In genomic region chr2:158189526-158189925, GRCh38 we compare ENCODE assay signal across 12 cellular contexts.
DNase-seq lines count a peak whose midpoint lies in the region; ATAC-seq and TF ChIP-seq lines count a peak whose summit lies in the region.
"Had no signal": no experiment of that assay in that cellular context is flagged by ENCODE, and none has a peak within 500 bp of the region (broad histone marks: within the 10 kb centered on the region; RNA-seq: fewer than 3 reads in every experiment).

No MANE protein-coding gene starts in this region.

- H3K27ac ChIP-seq in right cardiac atrium (ENCODE audit: low read length), result no peak overlapping the region

- H3K4me1 ChIP-seq in right cardiac atrium (ENCODE audit: control insufficient read depth, insufficient read depth, low read length), result no peaks in the 10 kb centered on the region

- no peaks in the 10 kb centered on the region for H3K27me3 ChIP-seq in right cardiac atrium (ENCODE audit: control insufficient read depth, insufficient read depth)

- ATAC-seq in HG02798 (IDR thresholded peaks at IDR 0.05; ENCODE audit: poor library complexity, unreplicated experiment) (peak; percentile 35), right cardiac atrium (no peak)
- ATAC-seq: Right ventricle myocardium inferior had no signal

- H3K4me3 ChIP-seq in LNCaP clone FGC (ENCODE audit: low read depth, low read length) (no peak overlapping the region), foreskin fibroblast (ENCODE audit: low read depth in 1 of 2, low read length in 2 of 2) (no peak overlapping the region), right cardiac atrium (ENCODE audit: low read length) (no peak overlapping the region)

- TF ChIP-seq CTCF in LNCaP clone FGC (IDR thresholded peaks at IDR 0.05; ENCODE audit: control insufficient read depth, extremely low read depth, insufficient read depth), result no peak
- TF ChIP-seq CTCF in foreskin fibroblast (IDR thresholded peaks at IDR 0.05; ENCODE audit: low read depth, low read length), result no peak

- DNase-seq in NCI-H1105 treated with DMSO at 0.1 percent for 48 hours (lab: John Stamatoyannopoulos, UW) (peak; percentile 47), NCI-H1105 (lab: John Stamatoyannopoulos, UW) (no peak), LNCaP clone FGC (ENCODE audit: low read depth) (peak; percentile 79), renal cortical epithelial cell (ENCODE audit: low read depth) (peak; percentile 42), foreskin fibroblast (no peak), right cardiac atrium (no peak)
- no peak for DNase-seq in activated T-cell treated with anti-CD3 and anti-CD28 coated beads, Interleukin-2, amount 50 U/mL, for 48 hours
- DNase-seq: activated CD4-positive, alpha-beta T cell treated with anti-CD3 and anti-CD28 coated beads, Interleukin-2, amount 50 U/mL, for 4 hours; GF-D8; NCI-H1694 treated with DMSO at 0.1 percent for 48 hours had no signal

- intact Hi-C loops in right cardiac atrium (cut with DNase I), result loop anchor here in 3 of 4 donors (5.0 to 10.0 kb wide), 3 partner anchors 265 to 558 kb away; partner anchors contain the start of genes CCDC148 (in 1 of the 3) and PKP4 (in 1 of the 3)

- H3K9me3 ChIP-seq in right cardiac atrium (ENCODE audit: control insufficient read depth, low read length), result no peaks in the 10 kb centered on the region

Comparison
In these comparisons a context has a peak if more than half of its experiments do, and no peak if none do; other contexts are left out.
1. DNase-seq: peak in NCI-H1105 treated with DMSO at 0.1 percent for 48 hours (single experiment), LNCaP clone FGC (single experiment) and renal cortical epithelial cell (single experiment); none in NCI-H1105 (single experiment), activated T-cell treated with anti-CD3 and anti-CD28 coated beads, Interleukin-2, amount 50 U/mL, for 48 hours (0 of 2), foreskin fibroblast (0 of 2) and right cardiac atrium (0 of 3).